Comparison of ENCODE assay signal across 27 cellular contexts in genomic region chr18:41265047-41265446, GRCh38.
DNase-seq lines count a peak whose midpoint lies in the region; ATAC-seq and TF ChIP-seq lines count a peak whose summit lies in the region.
"Had no signal": no experiment of that assay in that cellular context is flagged by ENCODE, and none has a peak within 500 bp of the region (broad histone marks: within the 10 kb centered on the region; RNA-seq: fewer than 3 reads in every experiment).

No MANE protein-coding gene starts in this region.

- H3K27ac ChIP-seq in foreskin keratinocyte, result no peak overlapping the region
- H3K27ac ChIP-seq: BLaER1 treated with 17β-estradiol and CSF1 and Interleukin-3, amounts not matched to agents 10 nM and 100 nM; left ventricle myocardium inferior had no signal

- intact Hi-C loops in mucosa of descending colon (cut with DNase I, micrococcal nuclease) (no loop called here), CD14-positive monocyte (cut with micrococcal nuclease) (no loop called here)

- no peak overlapping the region for H3K4me3 ChIP-seq in cardiac fibroblast (replicated peaks in 1 of 2; ENCODE audit: low read depth in 2 of 2, low read length in 2 of 2)
- no peak overlapping the region for H3K4me3 ChIP-seq in skeletal muscle cell (ENCODE audit: low read depth, low read length)
- no peak overlapping the region for H3K4me3 ChIP-seq in mucosa of descending colon
- H3K4me3 ChIP-seq: BLaER1 treated with 17β-estradiol and CSF1 and Interleukin-3, amounts not matched to agents 10 nM and 100 nM; left ventricle myocardium inferior; transverse colon had no signal

- ATAC-seq in foreskin keratinocyte (no peak), mucosa of descending colon (no peak), HG02678 (IDR thresholded peaks at IDR 0.05; ENCODE audit: unreplicated experiment) (no peak)
- ATAC-seq: activated CD8-positive, alpha-beta T cell treated with anti-CD3 and anti-CD28 coated beads, Interleukin-2, amount 10 ng/mL, durations not matched to agents 7 days and 5 days; activated T-helper 17 cell treated with anti-CD3 and anti-CD28 coated beads, Interleukin-2, amount 50 U/mL, for 72 hours; stimulated activated effector memory CD8-positive, alpha-beta T cell treated with anti-CD3 and anti-CD28 coated beads, Interleukin-12 subunit alpha, Interleukin-12 subunit beta, amount 100 ng/mL, for 72 hours had no signal

- H3K36me3 ChIP-seq in mucosa of descending colon (ENCODE audit: low read depth), result no peaks in the 10 kb centered on the region
- H3K36me3 ChIP-seq: BLaER1 treated with 17β-estradiol and CSF1 and Interleukin-3, amounts not matched to agents 10 nM and 100 nM; left ventricle myocardium inferior; transverse colon had no signal

- no peaks in the 10 kb centered on the region for H3K4me1 Mint-ChIP-seq in CD14-positive monocyte
- H3K4me1 Mint-ChIP-seq: activated naive CD4-positive, alpha-beta T cell treated with anti-CD3 and anti-CD28 coated beads, Interleukin-2, amount 50 U/mL, for 24 hours; activated T-helper 17 cell treated with anti-CD3 and anti-CD28 coated beads, Interleukin-2, amount 50 U/mL, for 72 hours; stimulated activated effector memory CD8-positive, alpha-beta T cell treated with anti-CD3 and anti-CD28 coated beads, Interleukin-12 subunit alpha, Interleukin-12 subunit beta, amount 100 ng/mL, for 72 hours had no signal

- no peaks in the 10 kb centered on the region for H3K27me3 Mint-ChIP-seq in CD14-positive monocyte (ENCODE audit: low read depth in 3 of 3)
- H3K27me3 Mint-ChIP-seq: activated naive CD4-positive, alpha-beta T cell treated with anti-CD3 and anti-CD28 coated beads, Interleukin-2, amount 50 U/mL, for 24 hours; activated T-helper 17 cell treated with anti-CD3 and anti-CD28 coated beads, Interleukin-2, amount 50 U/mL, for 72 hours; progenitor cell of endocrine pancreas had no signal

- no peak overlapping the region for H3K4me3 Mint-ChIP-seq in CD14-positive monocyte
- H3K4me3 Mint-ChIP-seq: activated CD8-positive, alpha-beta T cell treated with anti-CD3 and anti-CD28 coated beads, Interleukin-2, amount 10 ng/mL, durations not matched to agents 7 days and 5 days; activated naive CD4-positive, alpha-beta T cell treated with anti-CD3 and anti-CD28 coated beads, Interleukin-2, amount 50 U/mL, for 24 hours; activated T-helper 17 cell treated with anti-CD3 and anti-CD28 coated beads, Interleukin-2, amount 50 U/mL, for 72 hours; H9; stimulated activated effector memory CD8-positive, alpha-beta T cell treated with anti-CD3 and anti-CD28 coated beads, Interleukin-12 subunit alpha, Interleukin-12 subunit beta, amount 100 ng/mL, for 72 hours had no signal

- peaks cover 0 to 4% (median 2%) of the 10 kb centered on the region in 7 donors for H3K9me3 Mint-ChIP-seq in CD14-positive monocyte
- H3K9me3 Mint-ChIP-seq: H9 had no signal

- H3K9me3 ChIP-seq in mucosa of descending colon, result no peaks in the 10 kb centered on the region
- H3K9me3 ChIP-seq: BLaER1 treated with 17β-estradiol and CSF1 and Interleukin-3, amounts not matched to agents 10 nM and 100 nM; left ventricle myocardium inferior; transverse colon had no signal

- DNase-seq in NCI-H226 (peak; percentile 2), cardiac fibroblast (ENCODE audit: low read depth in 2 of 2) (peak; percentile 9 to 10), foreskin keratinocyte (peak; percentile 32 to 52), skeletal muscle cell (ENCODE audit: low read depth) (peak; percentile 61), mucosa of descending colon (no peak), CD14-positive monocyte (ENCODE audit: low spot score) (no peak)
- DNase-seq: activated CD8-positive, alpha-beta T cell treated with anti-CD3 and anti-CD28 coated beads, Interleukin-2, amount 10 ng/mL, durations not matched to agents 7 days and 5 days; anterior cingulate cortex; caudate nucleus; DMS153; H9; left ventricle myocardium inferior; MM.1S; NCI-H1105 treated with DMSO at 0.1 percent for 48 hours; NCI-H187 treated with DMSO at 0.1 percent for 48 hours; NCI-H2171 treated with DMSO at 0.1 percent for 48 hours; NCI-H526; nucleus accumbens; Right ventricle myocardium superior; stimulated activated CD4-positive, alpha-beta T cell treated with anti-CD3 and anti-CD28 coated beads, Interleukin-15, amount 100 ng/mL, for 24 hours; transverse colon had no signal

- no peak overlapping the region for H3K27ac Mint-ChIP-seq in CD14-positive monocyte
- H3K27ac Mint-ChIP-seq: activated CD8-positive, alpha-beta T cell treated with anti-CD3 and anti-CD28 coated beads, Interleukin-2, amount 10 ng/mL, durations not matched to agents 7 days and 5 days; activated naive CD4-positive, alpha-beta T cell treated with anti-CD3 and anti-CD28 coated beads, Interleukin-2, amount 50 U/mL, for 24 hours; activated T-helper 17 cell treated with anti-CD3 and anti-CD28 coated beads, Interleukin-2, amount 50 U/mL, for 72 hours; H9; progenitor cell of endocrine pancreas; stimulated activated effector memory CD8-positive, alpha-beta T cell treated with anti-CD3 and anti-CD28 coated beads, Interleukin-12 subunit alpha, Interleukin-12 subunit beta, amount 100 ng/mL, for 72 hours had no signal

- no peaks in the 10 kb centered on the region for H3K27me3 ChIP-seq in foreskin keratinocyte
- H3K27me3 ChIP-seq: BLaER1 treated with 17β-estradiol and CSF1 and Interleukin-3, amounts not matched to agents 10 nM and 100 nM; transverse colon had no signal

- H3K36me3 Mint-ChIP-seq in CD14-positive monocyte, result no peaks in the 10 kb centered on the region
- H3K36me3 Mint-ChIP-seq: activated naive CD4-positive, alpha-beta T cell treated with anti-CD3 and anti-CD28 coated beads, Interleukin-2, amount 50 U/mL, for 24 hours; stimulated activated effector memory CD8-positive, alpha-beta T cell treated with anti-CD3 and anti-CD28 coated beads, Interleukin-12 subunit alpha, Interleukin-12 subunit beta, amount 100 ng/mL, for 72 hours had no signal

- TF ChIP-seq CTCF in cardiac fibroblast (IDR thresholded peaks at IDR 0.05; ENCODE audit: low read depth, low read length) (no peak), foreskin keratinocyte (conservative IDR thresholded peaks at IDR 0.05) (no peak), mucosa of descending colon (IDR thresholded peaks at IDR 0.05) (no peak), CD14-positive monocyte (IDR thresholded peaks at IDR 0.05) (no peak)

- H3K4me1 ChIP-seq in foreskin keratinocyte, result no peaks in the 10 kb centered on the region
- H3K4me1 ChIP-seq in mucosa of descending colon (ENCODE audit: low read depth), result no peaks in the 10 kb centered on the region
- H3K4me1 ChIP-seq: left ventricle myocardium inferior had no signal

Comparison
In these comparisons a context has a peak if more than half of its experiments do, and no peak if none do; other contexts are left out.
1. DNase-seq: peak in NCI-H226 (single experiment), cardiac fibroblast (2 of 2), foreskin keratinocyte (2 of 2) and skeletal muscle cell (single experiment); none in mucosa of descending colon (0 of 3) and CD14-positive monocyte (single experiment).